Comparison of ENCODE assay signal across 24 cellular contexts in genomic region chr6:23106951-23107350, GRCh38.
DNase-seq lines count a peak whose midpoint lies in the region; ATAC-seq, FAIRE-seq and TF ChIP-seq lines count a peak whose summit lies in the region.
"Had no signal": no experiment of that assay in that cellular context is flagged by ENCODE, and none has a peak within 500 bp of the region (broad histone marks: within the 10 kb centered on the region; RNA-seq: fewer than 3 reads in every experiment).

No MANE protein-coding gene starts in this region.

- TF ChIP-seq CTCF in astrocyte (IDR thresholded peaks at IDR 0.05; ENCODE audit: insufficient read depth, low read depth, low read length), result no peak
- TF ChIP-seq CTCF in fibroblast of the aortic adventitia (IDR thresholded peaks at IDR 0.05; ENCODE audit: insufficient read depth, low read length), result no peak

- no peak for FAIRE-seq in astrocyte (lab: Jason Lieb, UNC)
- FAIRE-seq: islet of Langerhans had no signal

- no peaks in the 10 kb centered on the region for H3K27me3 Mint-ChIP-seq in astrocyte (ENCODE audit: low read depth, unreplicated experiment)
- H3K27me3 Mint-ChIP-seq: activated CD8-positive, alpha-beta memory T cell treated with anti-CD3 and anti-CD28 coated beads, Interleukin-2, amount 10 ng/mL, durations not matched to agents 7 days and 5 days; brain; stimulated activated naive CD8-positive, alpha-beta T cell treated with anti-CD3 and anti-CD28 coated beads, Interleukin-15, amount 100 ng/mL, for 72 hours had no signal

- no peaks in the 10 kb centered on the region for H4K20me1 ChIP-seq in astrocyte (ENCODE audit: insufficient read depth, low read length)

- no peaks in the 10 kb centered on the region for H3K4me1 ChIP-seq in astrocyte (ENCODE audit: insufficient read depth, low read length)
- H3K4me1 ChIP-seq: heart left ventricle had no signal

- no peaks in the 10 kb centered on the region for H3K36me3 ChIP-seq in astrocyte (ENCODE audit: insufficient read depth, low read length)
- H3K36me3 ChIP-seq: heart left ventricle had no signal

- no peak overlapping the region for H3K4me3 Mint-ChIP-seq in astrocyte (ENCODE audit: unreplicated experiment)
- H3K4me3 Mint-ChIP-seq: activated CD8-positive, alpha-beta memory T cell treated with anti-CD3 and anti-CD28 coated beads, Interleukin-2, amount 10 ng/mL, durations not matched to agents 7 days and 5 days; brain; nephron; stimulated activated naive CD8-positive, alpha-beta T cell treated with anti-CD3 and anti-CD28 coated beads, Interleukin-15, amount 100 ng/mL, for 72 hours had no signal

- no peaks in the 10 kb centered on the region for H3K27me3 ChIP-seq in astrocyte (ENCODE audit: insufficient read depth, low read length)
- H3K27me3 ChIP-seq: heart left ventricle had no signal

- peaks cover 1% of the 10 kb centered on the region for H3K9me3 Mint-ChIP-seq in astrocyte (ENCODE audit: unreplicated experiment)

- peak; percentile 17 for DNase-seq in A172 (ENCODE audit: low spot score)
- peak; percentile 80 for DNase-seq in HCEC 1CT
- peak; percentile 91 for DNase-seq in astrocyte (ENCODE audit: low read depth)
- DNase-seq in fibroblast of the aortic adventitia (ENCODE audit: low read depth), result peak; percentile 0
- no peak for DNase-seq in DMS153 treated with DMSO at 0.1 percent for 48 hours (lab: John Stamatoyannopoulos, UW; ENCODE audit: unreplicated experiment)
- DNase-seq in D341Med (ENCODE audit: low spot score), result no peak
- DNase-seq in ACHN, result no peak
- DNase-seq: 8988T; activated CD4-positive, alpha-beta T cell treated with anti-CD3 and anti-CD28 coated beads for 1 hour; activated CD8-positive, alpha-beta memory T cell treated with anti-CD3 and anti-CD28 coated beads, Interleukin-2, amount 10 ng/mL, durations not matched to agents 7 days and 5 days; effector CD8-positive, alpha-beta T cell; GDM1; H7; heart left ventricle; mesendoderm; NCI-H2081; NCI-H510A treated with DMSO at 0.1 percent for 48 hours; SHP77 treated with DMSO at 0.1 percent for 48 hours; stimulated activated CD4-positive, alpha-beta T cell treated with anti-CD3 and anti-CD28 coated beads, Interleukin-15, amount 100 ng/mL, for 24 hours; stimulated activated naive CD8-positive, alpha-beta T cell treated with anti-CD3 and anti-CD28 coated beads, Interleukin-15, amount 100 ng/mL, for 72 hours had no signal

- H3K4me3 ChIP-seq in astrocyte (ENCODE audit: insufficient read depth, low read depth, low read length) (no peak overlapping the region), fibroblast of the aortic adventitia (ENCODE audit: low read depth, low read length) (no peak overlapping the region)
- H3K4me3 ChIP-seq: heart left ventricle had no signal

- H3K9ac ChIP-seq in astrocyte (ENCODE audit: low read length), result peak overlapping the region; percentile 29

- no peaks in the 10 kb centered on the region for H3K4me1 Mint-ChIP-seq in astrocyte (ENCODE audit: low read depth, unreplicated experiment)
- H3K4me1 Mint-ChIP-seq: activated CD8-positive, alpha-beta memory T cell treated with anti-CD3 and anti-CD28 coated beads, Interleukin-2, amount 10 ng/mL, durations not matched to agents 7 days and 5 days; brain; nephron; stimulated activated naive CD8-positive, alpha-beta T cell treated with anti-CD3 and anti-CD28 coated beads, Interleukin-15, amount 100 ng/mL, for 72 hours had no signal

- in situ Hi-C loops in ACHN (cut with HindIII; ENCODE audit: low pct_ligation_motif_present, low pct_unique_long_range_greater_than_20kb, low sequenced_read_pairs), result no loop called here

- H3K79me2 ChIP-seq in astrocyte (ENCODE audit: insufficient read depth, low read length), result no peaks in the 10 kb centered on the region

- H3K27ac Mint-ChIP-seq in astrocyte (ENCODE audit: unreplicated experiment), result no peak overlapping the region
- H3K27ac Mint-ChIP-seq: activated CD8-positive, alpha-beta memory T cell treated with anti-CD3 and anti-CD28 coated beads, Interleukin-2, amount 10 ng/mL, durations not matched to agents 7 days and 5 days; brain; nephron; stimulated activated naive CD8-positive, alpha-beta T cell treated with anti-CD3 and anti-CD28 coated beads, Interleukin-15, amount 100 ng/mL, for 72 hours had no signal

- peak overlapping the region; percentile 44 for H3K27ac ChIP-seq in astrocyte (ENCODE audit: low read depth, low read length)
- H3K27ac ChIP-seq: heart left ventricle had no signal

- H3K9me3 ChIP-seq in astrocyte (ENCODE audit: insufficient read depth, low read depth, low read length), result no peaks in the 10 kb centered on the region

- ATAC-seq in GM21576 (IDR thresholded peaks at IDR 0.05; ENCODE audit: unreplicated experiment), result no peak
- ATAC-seq: activated CD8-positive, alpha-beta memory T cell treated with anti-CD3 and anti-CD28 coated beads, Interleukin-2, amount 10 ng/mL, durations not matched to agents 7 days and 5 days; heart left ventricle; stimulated activated naive CD8-positive, alpha-beta T cell treated with anti-CD3 and anti-CD28 coated beads, Interleukin-15, amount 100 ng/mL, for 72 hours had no signal

- H2AFZ ChIP-seq in astrocyte (ENCODE audit: low read depth, low read length), result no peak overlapping the region

- H3K36me3 Mint-ChIP-seq in astrocyte (ENCODE audit: low read depth, unreplicated experiment), result no peaks in the 10 kb centered on the region
- H3K36me3 Mint-ChIP-seq: activated CD8-positive, alpha-beta memory T cell treated with anti-CD3 and anti-CD28 coated beads, Interleukin-2, amount 10 ng/mL, durations not matched to agents 7 days and 5 days had no signal

- peak overlapping the region; percentile 32 for H3K4me2 ChIP-seq in astrocyte (ENCODE audit: low read length)

Comparison
In these comparisons a context has a peak if more than half of its experiments do, and no peak if none do; other contexts are left out.
1. DNase-seq: peak in A172 (single experiment), HCEC 1CT (single experiment), astrocyte (single experiment) and fibroblast of the aortic adventitia (single experiment); none in DMS153 treated with DMSO at 0.1 percent for 48 hours (single experiment), D341Med (single experiment) and ACHN (single experiment).